In genomic region chr2:219252900-219253752, GRCh38 we compare ENCODE assay signal across 1 cellular context.
A peak's percentile ranks its signal among the peaks of the same experiment; 100 is the strongest.
TF ChIP-seq lines count a peak whose summit lies in the region.

Gene TUBA4B, plus strand, starts transcription at chr2:219253243. Its CDS starts 165 bp downstream, at chr2:219253408.

TF ChIP-seq in WTC11, 78 proteins besides CTCF, POLR2A, EP300 and RAD21 (continued from another document):
- no peak; the same call in 1 of the 2 replicates for TF ChIP-seq FOXP4 (CRISPR knock-in tag; IDR thresholded peaks at IDR 0.05)
- TF ChIP-seq USF1 (CRISPR knock-in tag; IDR thresholded peaks at IDR 0.05): peak; percentile 64
- TF ChIP-seq SMAD3 (CRISPR knock-in tag; IDR thresholded peaks at IDR 0.05; ENCODE audit: borderline replicate concordance): no peak
- TF ChIP-seq ZNF263 (CRISPR knock-in tag; IDR thresholded peaks at IDR 0.05; ENCODE audit: low read depth): 0 out of 2 replicates have a peak, but pooled peaks have one; percentile 31
- peak; percentile 69; the same call in 1 of the 2 replicates for TF ChIP-seq FOXK1 (CRISPR knock-in tag; IDR thresholded peaks at IDR 0.05)
- TF ChIP-seq RELA (CRISPR knock-in tag; IDR thresholded peaks at IDR 0.05; ENCODE audit: borderline replicate concordance): 0 out of 2 replicates have a peak, but pooled peaks have one; percentile 50
- TF ChIP-seq, protein P1, sequence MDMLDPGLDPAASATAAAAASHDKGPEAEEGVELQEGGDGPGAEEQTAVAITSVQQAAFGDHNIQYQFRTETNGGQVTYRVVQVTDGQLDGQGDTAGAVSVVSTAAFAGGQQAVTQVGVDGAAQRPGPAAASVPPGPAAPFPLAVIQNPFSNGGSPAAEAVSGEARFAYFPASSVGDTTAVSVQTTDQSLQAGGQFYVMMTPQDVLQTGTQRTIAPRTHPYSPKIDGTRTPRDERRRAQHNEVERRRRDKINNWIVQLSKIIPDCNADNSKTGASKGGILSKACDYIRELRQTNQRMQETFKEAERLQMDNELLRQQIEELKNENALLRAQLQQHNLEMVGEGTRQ (CRISPR knock-in tag; IDR thresholded peaks at IDR 0.05): peak; percentile 39
- peak; percentile 86 for TF ChIP-seq ELF4 (CRISPR knock-in tag; IDR thresholded peaks at IDR 0.05; ENCODE audit: low read depth)
- TF ChIP-seq, protein P2, sequence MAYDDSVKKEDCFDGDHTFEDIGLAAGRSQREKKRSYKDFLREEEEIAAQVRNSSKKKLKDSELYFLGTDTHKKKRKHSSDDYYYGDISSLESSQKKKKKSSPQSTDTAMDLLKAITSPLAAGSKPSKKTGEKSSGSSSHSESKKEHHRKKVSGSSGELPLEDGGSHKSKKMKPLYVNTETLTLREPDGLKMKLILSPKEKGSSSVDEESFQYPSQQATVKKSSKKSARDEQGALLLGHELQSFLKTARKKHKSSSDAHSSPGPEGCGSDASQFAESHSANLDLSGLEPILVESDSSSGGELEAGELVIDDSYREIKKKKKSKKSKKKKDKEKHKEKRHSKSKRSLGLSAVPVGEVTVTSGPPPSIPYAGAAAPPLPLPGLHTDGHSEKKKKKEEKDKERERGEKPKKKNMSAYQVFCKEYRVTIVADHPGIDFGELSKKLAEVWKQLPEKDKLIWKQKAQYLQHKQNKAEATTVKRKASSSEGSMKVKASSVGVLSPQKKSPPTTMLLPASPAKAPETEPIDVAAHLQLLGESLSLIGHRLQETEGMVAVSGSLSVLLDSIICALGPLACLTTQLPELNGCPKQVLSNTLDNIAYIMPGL (CRISPR knock-in tag; IDR thresholded peaks at IDR 0.05): peak; percentile 56; the same call in 1 of the 2 replicates
- no peak for TF ChIP-seq JAZF1 (CRISPR knock-in tag; IDR thresholded peaks at IDR 0.05)
- TF ChIP-seq, protein P3, sequence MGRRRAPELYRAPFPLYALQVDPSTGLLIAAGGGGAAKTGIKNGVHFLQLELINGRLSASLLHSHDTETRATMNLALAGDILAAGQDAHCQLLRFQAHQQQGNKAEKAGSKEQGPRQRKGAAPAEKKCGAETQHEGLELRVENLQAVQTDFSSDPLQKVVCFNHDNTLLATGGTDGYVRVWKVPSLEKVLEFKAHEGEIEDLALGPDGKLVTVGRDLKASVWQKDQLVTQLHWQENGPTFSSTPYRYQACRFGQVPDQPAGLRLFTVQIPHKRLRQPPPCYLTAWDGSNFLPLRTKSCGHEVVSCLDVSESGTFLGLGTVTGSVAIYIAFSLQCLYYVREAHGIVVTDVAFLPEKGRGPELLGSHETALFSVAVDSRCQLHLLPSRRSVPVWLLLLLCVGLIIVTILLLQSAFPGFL (CRISPR knock-in tag; IDR thresholded peaks at IDR 0.05; ENCODE audit: borderline replicate concordance): no peak
- 0 out of 2 replicates have a peak, but pooled peaks have one; percentile 38 for TF ChIP-seq ZNF317 (CRISPR knock-in tag; IDR thresholded peaks at IDR 0.05; ENCODE audit: borderline replicate concordance, low read depth)
- TF ChIP-seq ZNF138 (CRISPR knock-in tag; conservative IDR thresholded peaks at IDR 0.05): no peak
- peak; percentile 79 for TF ChIP-seq E2F5 (CRISPR knock-in tag; IDR thresholded peaks at IDR 0.05)
- peak; percentile 79 for TF ChIP-seq NFE2L1 (CRISPR knock-in tag; IDR thresholded peaks at IDR 0.05)
- TF ChIP-seq IRF1 (CRISPR knock-in tag; IDR thresholded peaks at IDR 0.05): peak; percentile 75; the same call in 1 of the 2 replicates
- peak; percentile 78; the same call in 1 of the 2 replicates for TF ChIP-seq ZNF281 (CRISPR knock-in tag; IDR thresholded peaks at IDR 0.05)
- 0 out of 2 replicates have a peak, but pooled peaks have one; percentile 41 for TF ChIP-seq SP1 (CRISPR knock-in tag; conservative IDR thresholded peaks at IDR 0.05)
- TF ChIP-seq, protein P4, sequence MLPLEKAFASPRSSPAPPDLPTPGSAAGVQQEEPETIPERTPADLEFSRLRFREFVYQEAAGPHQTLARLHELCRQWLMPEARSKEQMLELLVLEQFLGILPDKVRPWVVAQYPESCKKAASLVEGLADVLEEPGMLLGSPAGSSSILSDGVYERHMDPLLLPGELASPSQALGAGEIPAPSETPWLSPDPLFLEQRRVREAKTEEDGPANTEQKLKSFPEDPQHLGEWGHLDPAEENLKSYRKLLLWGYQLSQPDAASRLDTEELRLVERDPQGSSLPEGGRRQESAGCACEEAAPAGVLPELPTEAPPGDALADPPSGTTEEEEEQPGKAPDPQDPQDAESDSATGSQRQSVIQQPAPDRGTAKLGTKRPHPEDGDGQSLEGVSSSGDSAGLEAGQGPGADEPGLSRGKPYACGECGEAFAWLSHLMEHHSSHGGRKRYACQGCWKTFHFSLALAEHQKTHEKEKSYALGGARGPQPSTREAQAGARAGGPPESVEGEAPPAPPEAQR (CRISPR knock-in tag; IDR thresholded peaks at IDR 0.05): no peak
- peak; percentile 19; the same call in 1 of the 2 replicates for TF ChIP-seq TP53 (CRISPR knock-in tag; IDR thresholded peaks at IDR 0.05)
- no peak for TF ChIP-seq TCF7 (CRISPR knock-in tag; IDR thresholded peaks at IDR 0.05; ENCODE audit: low read depth)
- TF ChIP-seq ESRRA (CRISPR knock-in tag; IDR thresholded peaks at IDR 0.05; ENCODE audit: borderline replicate concordance): peak; percentile 46; the same call in 1 of the 2 replicates
- peak; percentile 51; the same call in 1 of the 2 replicates for TF ChIP-seq ETV6 (CRISPR knock-in tag; IDR thresholded peaks at IDR 0.05)
- TF ChIP-seq E2F1 (CRISPR knock-in tag; IDR thresholded peaks at IDR 0.05): 0 out of 2 replicates have a peak, but pooled peaks have one; percentile 74
- TF ChIP-seq, protein P5, sequence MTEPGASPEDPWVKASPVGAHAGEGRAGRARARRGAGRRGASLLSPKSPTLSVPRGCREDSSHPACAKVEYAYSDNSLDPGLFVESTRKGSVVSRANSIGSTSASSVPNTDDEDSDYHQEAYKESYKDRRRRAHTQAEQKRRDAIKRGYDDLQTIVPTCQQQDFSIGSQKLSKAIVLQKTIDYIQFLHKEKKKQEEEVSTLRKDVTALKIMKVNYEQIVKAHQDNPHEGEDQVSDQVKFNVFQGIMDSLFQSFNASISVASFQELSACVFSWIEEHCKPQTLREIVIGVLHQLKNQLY (CRISPR knock-in tag; IDR thresholded peaks at IDR 0.05): no peak
- TF ChIP-seq ATF1 (CRISPR knock-in tag; IDR thresholded peaks at IDR 0.05): 0 out of 2 replicates have a peak, but pooled peaks have one; percentile 57
